10 cellular contexts compared by ENCODE assay signal in genomic region chr11:17186932-17187692, GRCh38.
"Had no signal": no experiment of that assay in that cellular context is flagged by ENCODE, and none has a peak within 500 bp of the region (broad histone marks: within the 10 kb centered on the region; RNA-seq: fewer than 3 reads in every experiment).

No MANE protein-coding gene starts in this region.

- H3K4me3 Mint-ChIP-seq: activated CD8-positive, alpha-beta memory T cell treated with anti-CD3 and anti-CD28 coated beads, Interleukin-2, amount 10 ng/mL, durations not matched to agents 7 days and 5 days; activated T-cell treated with anti-CD3 and anti-CD28 coated beads, Interleukin-2, amount 50 U/mL, for 4 hours; mesothelial cell of epicardium; T-helper 1 cell treated with Interleukin-12 subunit alpha and Interleukin-12 subunit beta and Interleukin-4 antibody, amounts not matched to agents 30 μg/mL and 1 μg/mL, for 36 hours had no signal

- H3K4me3 ChIP-seq: hepatocyte, vagina had no signal

- DNase-seq: activated CD4-positive, alpha-beta T cell treated with anti-CD3 and anti-CD28 coated beads, Interleukin-2, amount 50 U/mL, for 48 hours; activated CD4-positive, CD25-positive, alpha-beta regulatory T cell treated with anti-CD3 and anti-CD28 coated beads, Interleukin-2, amount 50 U/mL, for 72 hours; activated CD8-positive, alpha-beta memory T cell treated with anti-CD3 and anti-CD28 coated beads, Interleukin-2, amount 10 ng/mL, durations not matched to agents 7 days and 5 days; activated gamma-delta T cell treated with Interleukin-2 at 50 U/mL for 16 hours; activated T-cell treated with anti-CD3 and anti-CD28 coated beads, Interleukin-2, amount 50 U/mL, for 4 hours; stimulated activated CD4-positive, alpha-beta T cell treated with anti-CD3 and anti-CD28 coated beads, Interleukin-4, amount 100 ng/mL, for 4 hours had no signal

- H3K4me2 ChIP-seq: hepatocyte had no signal

- ATAC-seq: activated CD8-positive, alpha-beta memory T cell treated with anti-CD3 and anti-CD28 coated beads, Interleukin-2, amount 10 ng/mL, durations not matched to agents 7 days and 5 days; activated T-cell treated with anti-CD3 and anti-CD28 coated beads, Interleukin-2, amount 50 U/mL, for 4 hours had no signal

- H3K27me3 Mint-ChIP-seq: activated CD8-positive, alpha-beta memory T cell treated with anti-CD3 and anti-CD28 coated beads, Interleukin-2, amount 10 ng/mL, durations not matched to agents 7 days and 5 days had no signal

- H3K27ac Mint-ChIP-seq: activated CD8-positive, alpha-beta memory T cell treated with anti-CD3 and anti-CD28 coated beads, Interleukin-2, amount 10 ng/mL, durations not matched to agents 7 days and 5 days; mesothelial cell of epicardium; T-helper 1 cell treated with Interleukin-12 subunit alpha and Interleukin-12 subunit beta and Interleukin-4 antibody, amounts not matched to agents 30 μg/mL and 1 μg/mL, for 36 hours had no signal

- H3K36me3 ChIP-seq: vagina had no signal

- H3K4me1 Mint-ChIP-seq: activated CD8-positive, alpha-beta memory T cell treated with anti-CD3 and anti-CD28 coated beads, Interleukin-2, amount 10 ng/mL, durations not matched to agents 7 days and 5 days; mesothelial cell of epicardium had no signal

- H3K27ac ChIP-seq: hepatocyte, vagina had no signal

- H3K27me3 ChIP-seq: hepatocyte, vagina had no signal

- H3K9me3 Mint-ChIP-seq: activated T-cell treated with anti-CD3 and anti-CD28 coated beads, Interleukin-2, amount 50 U/mL, for 4 hours; mesothelial cell of epicardium; T-helper 1 cell treated with Interleukin-12 subunit alpha and Interleukin-12 subunit beta and Interleukin-4 antibody, amounts not matched to agents 30 μg/mL and 1 μg/mL, for 36 hours had no signal

- H2AFZ ChIP-seq: hepatocyte had no signal

- H3K9me3 ChIP-seq: vagina had no signal

- H3K4me1 ChIP-seq: vagina had no signal
